In the genomic region with DNA sequence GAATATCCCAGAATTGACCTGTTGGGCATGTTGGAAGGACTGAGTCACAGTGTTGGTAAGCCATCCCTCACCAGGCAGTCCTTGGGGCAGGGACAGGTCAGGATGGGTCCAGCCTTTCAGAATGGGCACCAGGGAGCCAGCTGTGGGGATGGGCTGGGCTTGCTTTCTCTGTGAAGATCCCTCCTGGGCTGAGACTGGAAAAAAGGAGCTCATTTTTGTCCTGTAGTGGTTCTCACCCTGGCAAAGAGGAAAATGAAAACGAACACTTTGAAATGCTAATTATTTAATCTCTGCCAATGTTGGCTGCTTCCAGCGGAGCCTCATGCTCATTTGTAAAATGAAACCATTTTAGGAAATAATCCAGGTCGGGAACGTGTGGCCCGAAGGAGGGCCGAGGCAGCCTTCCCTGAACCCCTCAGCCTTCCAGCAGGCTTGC, we compare ENCODE assay signal across 22 cellular contexts.
DNase-seq lines count a peak whose midpoint lies in the region; ATAC-seq lines count a peak whose summit lies in the region.
"Had no signal": no experiment of that assay in that cellular context is flagged by ENCODE, and none has a peak within 500 bp of the region (broad histone marks: within the 10 kb centered on the region; RNA-seq: fewer than 3 reads in every experiment).

No MANE protein-coding gene starts in this region.

- H3K9me3 ChIP-seq in HUES64 (ENCODE audit: insufficient read depth, low read depth, low read length) = peaks cover 12% of the 10 kb centered on the region

- H3K27ac ChIP-seq in HUES64 (ENCODE audit: low read depth, low read length) = peak overlapping the region; percentile 11; the same call in 1 of the 2 replicates

- H3K4me1 ChIP-seq in HUES64 (ENCODE audit: insufficient read depth, low read length) = peaks cover 51% of the 10 kb centered on the region

- WGBS in HUES64 = 73% methylated on average over 6 of the region's 6 CpGs

- no peak overlapping the region for H3K9ac ChIP-seq in HUES64 (ENCODE audit: low read depth, low read length)

- no peaks in the 10 kb centered on the region for H3K27me3 ChIP-seq in HUES64 (ENCODE audit: insufficient read depth, low read length)

- ATAC-seq in HG03097 (IDR thresholded peaks at IDR 0.05; ENCODE audit: low FRiP score, unreplicated experiment) (no peak), GM21390 (IDR thresholded peaks at IDR 0.05; ENCODE audit: unreplicated experiment) (no peak)
- ATAC-seq: GM12878, K562, Panc1 had no signal

- no peaks in the 10 kb centered on the region for H3K36me3 ChIP-seq in HUES64 (ENCODE audit: insufficient read depth, low read length)

- DNase-seq in astrocyte of the hippocampus (ENCODE audit: low read depth, low spot score) (peak; percentile 56), medulla oblongata (ENCODE audit: extremely low spot score) (peak; percentile 50), superior temporal gyrus (ENCODE audit: extremely low spot score) (peak; percentile 20), NOMO-1 (lab: John Stamatoyannopoulos, UW; ENCODE audit: unreplicated experiment in 2 of 2) (no peak)
- DNase-seq: AML-193; CD4-positive, alpha-beta memory T cell; COR-L47; GDM1; Kasumi-1; MV-4-11; NCI-H1105; NCI-H146; NCI-H1930; NCI-H2107; NCI-H524 treated with DMSO at 0.1 percent for 48 hours; SHP77 treated with DMSO at 0.1 percent for 48 hours had no signal

- no peak overlapping the region for H3K4me3 ChIP-seq in HUES64 (ENCODE audit: low read length)
- H3K4me3 ChIP-seq: GM12878, K562 had no signal

Comparison
In these comparisons a context has a peak if more than half of its experiments do, and no peak if none do; other contexts are left out.
1. DNase-seq: peak in astrocyte of the hippocampus (single experiment), medulla oblongata (single experiment) and superior temporal gyrus (single experiment); none in NOMO-1 (0 of 2).